Comparison of ENCODE assay signal across 11 cellular contexts in genomic region chr9:133737071-133737773, GRCh38. TPM values are rescaled to one million over a fixed set of nuclear protein-coding genes. Genes with fewer than 3 reads are reported as not detected.
A peak's percentile ranks its signal among the peaks of the same experiment; 100 is the strongest.
DNase-seq lines count a peak whose midpoint lies in the region; TF ChIP-seq lines count a peak whose summit lies in the region.
"Had no signal": no experiment of that assay in that cellular context is flagged by ENCODE, and none has a peak within 500 bp of the region (broad histone marks: within the 10 kb centered on the region; RNA-seq: fewer than 3 reads in every experiment).

No MANE protein-coding gene starts in this region.

- no peaks in the 10 kb centered on the region for H3K36me3 ChIP-seq in uterus
- H3K36me3 ChIP-seq: esophagus muscularis mucosa had no signal

- intact Hi-C loops in posterior vena cava (cut with DNase I): no loop called here
- intact Hi-C loops in uterus (cut with DNase I; ENCODE audit: low total_unique reads): no loop called here

- peak; percentile 17 for DNase-seq in D341Med (ENCODE audit: low spot score)
- DNase-seq in NCI-H1105 (lab: John Stamatoyannopoulos, UW): peak; percentile 81
- no peak for DNase-seq in foreskin fibroblast
- peak; percentile 68 for DNase-seq in posterior vena cava (ENCODE audit: low spot score)
- DNase-seq in T-helper 2 cell: no peak
- no peak for DNase-seq in uterus
- DNase-seq in NCI-H526 (lab: John Stamatoyannopoulos, UW): no peak
- no peak for DNase-seq in 8988T
- DNase-seq: stimulated activated CD4-positive, alpha-beta T cell treated with anti-CD3 and anti-CD28 coated beads, Interleukin-4, amount 100 ng/mL, for 4 hours had no signal

- no peaks in the 10 kb centered on the region for H3K9me3 ChIP-seq in uterus
- H3K9me3 ChIP-seq: esophagus muscularis mucosa had no signal

- H3K4me3 ChIP-seq in foreskin fibroblast (ENCODE audit: low read depth in 1 of 2, low read length in 2 of 2): peak overlapping the region; percentile 37 to 42
- H3K4me3 ChIP-seq in uterus: no peak overlapping the region
- H3K4me3 ChIP-seq: lung had no signal

- TF ChIP-seq CTCF in foreskin fibroblast (IDR thresholded peaks at IDR 0.05; ENCODE audit: low read depth, low read length) (no peak), uterus (IDR thresholded peaks at IDR 0.05) (no peak)

- no peak for TF ChIP-seq POLR2A in uterus (IDR thresholded peaks at IDR 0.05)

- no peaks in the 10 kb centered on the region for H3K4me1 ChIP-seq in uterus

- no peak overlapping the region for H3K27ac ChIP-seq in uterus
- H3K27ac ChIP-seq: esophagus muscularis mucosa had no signal

- no peaks in the 10 kb centered on the region for H3K27me3 ChIP-seq in uterus

RNA-seq across cellular contexts. Expression of gene SARDH, which starts 0.9 kb away (rescaled TPM):
- 1 to 10 TPM in 1 of 2 donors, under 1 TPM in 1; 0.62 to 1.8 TPM for total RNA-seq in posterior vena cava
- 10 to 100 TPM in 1 of 4 donors, 1 to 10 TPM in 1, not detected in 2; 2.7 to 14.1 TPM for total RNA-seq in uterus

Comparison
In these comparisons a context has a peak if more than half of its experiments do, and no peak if none do; other contexts are left out.
1. DNase-seq: peak in D341Med (single experiment), NCI-H1105 (single experiment) and posterior vena cava (single experiment); none in foreskin fibroblast (0 of 2), T-helper 2 cell (0 of 5), uterus (0 of 2), NCI-H526 (0 of 2) and 8988T (single experiment).
2. H3K4me3 ChIP-seq: peak in foreskin fibroblast (2 of 2); none in uterus (0 of 2).